ENCODE assay signal across 2 cellular contexts in the genomic region with DNA sequence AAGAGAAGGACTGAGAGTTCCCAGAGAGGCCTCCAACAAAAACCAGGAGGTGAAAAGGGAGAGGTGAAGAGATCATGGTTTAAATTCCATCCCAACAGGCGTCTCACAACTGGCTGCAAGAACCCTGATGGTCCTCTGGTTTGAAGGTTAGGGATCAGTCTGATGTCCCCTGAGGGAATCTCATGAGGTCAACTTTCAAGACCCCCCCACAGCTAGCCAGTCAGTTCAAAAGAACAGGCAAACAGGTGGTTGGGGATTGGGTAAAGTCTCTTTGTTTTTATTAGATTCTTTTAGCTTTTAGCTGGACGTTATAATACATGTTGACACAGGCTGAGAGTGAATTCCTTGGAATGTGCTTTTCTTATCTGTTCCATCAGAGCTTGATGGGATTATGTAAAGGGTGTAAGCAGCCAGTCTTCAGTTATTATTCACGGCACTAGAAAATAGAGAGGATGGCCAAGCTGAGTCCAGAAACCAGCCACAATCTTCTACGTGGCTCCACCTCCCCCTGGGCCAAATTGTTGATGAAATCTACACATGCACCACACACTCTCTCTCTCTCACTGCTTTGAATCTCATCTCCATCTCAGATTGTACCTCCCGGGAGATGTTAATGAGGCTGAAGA.
TF ChIP-seq lines count a peak whose summit lies in the region.

No MANE protein-coding gene starts in this region.

TF ChIP-seq in SK-N-SH treated with all-trans-retinoic acid at 6 μM for 48 hours, 23 proteins besides CTCF, POLR2A, EP300 and RAD21:
- TF ChIP-seq ZNF70 (CRISPR knock-in tag; IDR thresholded peaks at IDR 0.05) (no peak), ISL1 (CRISPR knock-in tag; IDR thresholded peaks at IDR 0.05) (peak; percentile 40; the same call in 1 of the 2 replicates)

TF ChIP-seq in SK-N-SH, 30 proteins besides CTCF, POLR2A, EP300 and RAD21:
- TF ChIP-seq MXI1 (IDR thresholded peaks at IDR 0.05; ENCODE audit: low read depth, low read length) (no peak), IRF3 (IDR thresholded peaks at IDR 0.05; ENCODE audit: low read depth, low read length) (no peak), FOSL2 (IDR thresholded peaks at IDR 0.05; ENCODE audit: borderline replicate concordance, low read depth) (no peak), REST (IDR thresholded peaks at IDR 0.05; ENCODE audit: low read depth, low read length) (no peak), EZH2phosphoT487 (IDR thresholded peaks at IDR 0.05; ENCODE audit: borderline replicate concordance, low read depth) (no peak), CHD2 (IDR thresholded peaks at IDR 0.05; ENCODE audit: low read length, partially characterized antibody) (no peak), YY1 (IDR thresholded peaks at IDR 0.05; ENCODE audit: low read depth) (no peak), RXRA (IDR thresholded peaks at IDR 0.05; ENCODE audit: borderline replicate concordance, low read depth) (no peak), MAX (IDR thresholded peaks at IDR 0.05; ENCODE audit: low read depth) (no peak), GABPA (IDR thresholded peaks at IDR 0.05; ENCODE audit: low read depth) (no peak), SIN3A (IDR thresholded peaks at IDR 0.05; ENCODE audit: borderline replicate concordance, low read depth, low read length) (no peak), ELF1 (IDR thresholded peaks at IDR 0.05) (no peak), NRF1 (IDR thresholded peaks at IDR 0.05; ENCODE audit: low read depth, low read length) (no peak), NFIC (IDR thresholded peaks at IDR 0.05; ENCODE audit: borderline replicate concordance) (no peak), RFX5 (IDR thresholded peaks at IDR 0.05; ENCODE audit: low read length) (no peak), FOXM1 (IDR thresholded peaks at IDR 0.05; ENCODE audit: low read depth) (no peak), TAF1 (IDR thresholded peaks at IDR 0.05; ENCODE audit: borderline replicate concordance, low read depth, low read length) (no peak)
- TF ChIP-seq, protein P1, sequence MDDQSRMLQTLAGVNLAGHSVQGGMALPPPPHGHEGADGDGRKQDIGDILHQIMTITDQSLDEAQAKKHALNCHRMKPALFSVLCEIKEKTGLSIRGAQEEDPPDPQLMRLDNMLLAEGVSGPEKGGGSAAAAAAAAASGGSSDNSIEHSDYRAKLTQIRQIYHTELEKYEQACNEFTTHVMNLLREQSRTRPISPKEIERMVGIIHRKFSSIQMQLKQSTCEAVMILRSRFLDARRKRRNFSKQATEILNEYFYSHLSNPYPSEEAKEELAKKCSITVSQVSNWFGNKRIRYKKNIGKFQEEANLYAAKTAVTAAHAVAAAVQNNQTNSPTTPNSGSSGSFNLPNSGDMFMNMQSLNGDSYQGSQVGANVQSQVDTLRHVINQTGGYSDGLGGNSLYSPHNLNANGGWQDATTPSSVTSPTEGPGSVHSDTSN (IDR thresholded peaks at IDR 0.05): no peak
- TF ChIP-seq, protein P2, sequence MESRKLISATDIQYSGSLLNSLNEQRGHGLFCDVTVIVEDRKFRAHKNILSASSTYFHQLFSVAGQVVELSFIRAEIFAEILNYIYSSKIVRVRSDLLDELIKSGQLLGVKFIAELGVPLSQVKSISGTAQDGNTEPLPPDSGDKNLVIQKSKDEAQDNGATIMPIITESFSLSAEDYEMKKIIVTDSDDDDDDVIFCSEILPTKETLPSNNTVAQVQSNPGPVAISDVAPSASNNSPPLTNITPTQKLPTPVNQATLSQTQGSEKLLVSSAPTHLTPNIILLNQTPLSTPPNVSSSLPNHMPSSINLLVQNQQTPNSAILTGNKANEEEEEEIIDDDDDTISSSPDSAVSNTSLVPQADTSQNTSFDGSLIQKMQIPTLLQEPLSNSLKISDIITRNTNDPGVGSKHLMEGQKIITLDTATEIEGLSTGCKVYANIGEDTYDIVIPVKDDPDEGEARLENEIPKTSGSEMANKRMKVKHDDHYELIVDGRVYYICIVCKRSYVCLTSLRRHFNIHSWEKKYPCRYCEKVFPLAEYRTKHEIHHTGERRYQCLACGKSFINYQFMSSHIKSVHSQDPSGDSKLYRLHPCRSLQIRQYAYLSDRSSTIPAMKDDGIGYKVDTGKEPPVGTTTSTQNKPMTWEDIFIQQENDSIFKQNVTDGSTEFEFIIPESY (IDR thresholded peaks at IDR 0.05; ENCODE audit: borderline replicate concordance, low read depth): no peak
- TF ChIP-seq, protein P3, sequence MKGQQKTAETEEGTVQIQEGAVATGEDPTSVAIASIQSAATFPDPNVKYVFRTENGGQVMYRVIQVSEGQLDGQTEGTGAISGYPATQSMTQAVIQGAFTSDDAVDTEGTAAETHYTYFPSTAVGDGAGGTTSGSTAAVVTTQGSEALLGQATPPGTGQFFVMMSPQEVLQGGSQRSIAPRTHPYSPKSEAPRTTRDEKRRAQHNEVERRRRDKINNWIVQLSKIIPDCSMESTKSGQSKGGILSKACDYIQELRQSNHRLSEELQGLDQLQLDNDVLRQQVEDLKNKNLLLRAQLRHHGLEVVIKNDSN (IDR thresholded peaks at IDR 0.05; ENCODE audit: borderline replicate concordance, low read depth): no peak
TF ChIP-seq in SK-N-SH: peak in this region for 0.
